In the genomic region with DNA sequence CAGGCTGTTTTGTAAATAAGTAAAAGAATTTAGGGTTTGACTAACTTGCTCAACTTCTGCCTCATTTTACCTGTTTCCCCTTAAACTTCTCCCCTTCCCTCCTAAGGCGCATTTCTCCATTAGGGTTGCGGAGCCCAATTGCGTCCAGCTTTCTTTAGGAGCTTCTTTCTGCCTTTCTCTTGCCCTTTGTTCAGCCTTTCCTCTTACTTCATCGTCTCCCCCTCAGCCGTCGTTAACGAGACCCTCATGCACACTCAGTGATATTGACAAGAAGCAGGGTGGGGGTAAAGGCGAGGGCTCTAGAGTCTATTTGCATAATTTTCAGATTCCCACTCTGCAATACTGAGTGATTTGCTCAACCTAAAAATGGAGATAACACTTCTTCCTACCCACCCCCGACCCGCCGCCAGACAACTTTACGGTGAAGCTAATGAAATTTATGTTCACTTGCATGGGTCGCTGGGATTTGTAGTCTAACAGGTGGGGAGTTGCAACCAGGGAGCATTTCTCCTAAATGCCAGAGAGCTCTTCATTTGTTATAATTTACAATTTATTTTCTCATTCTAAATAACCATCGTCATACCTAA, we compare ENCODE assay signal across 8 cellular contexts. TPM values are rescaled to one million over a fixed set of nuclear protein-coding genes. Genes with fewer than 3 reads are reported as not detected.
DNase-seq lines count a peak whose midpoint lies in the region; ATAC-seq and TF ChIP-seq lines count a peak whose summit lies in the region.

No MANE protein-coding gene starts in this region.

- WGBS in tibial nerve, 2 donors: 14 to 19% methylated on average over 14 of the region's 14 CpGs

- peak in 1 of 2 experiments; percentile 63 for DNase-seq in HL-60 (ENCODE audit: low read depth in 1 of 2, low spot score in 1 of 2)
- peak; percentile 11 for DNase-seq in T-helper 9 cell
- DNase-seq in choroid plexus epithelial cell (ENCODE audit: low read depth): peak; percentile 31
- DNase-seq in tibial nerve (ENCODE audit: low spot score in 2 of 2): no peak

- no peak for ATAC-seq in activated CD4-positive, CD25-positive, alpha-beta regulatory T cell treated with anti-CD3 and anti-CD28 coated beads, Interleukin-2, amount 50 U/mL, for 24 hours
- no peak for ATAC-seq in HG03097 (IDR thresholded peaks at IDR 0.05; ENCODE audit: low FRiP score, unreplicated experiment)

- no peaks in the 10 kb centered on the region for H3K36me3 ChIP-seq in ACC112 (ENCODE audit: insufficient read depth, low read length)
- H3K36me3 ChIP-seq in mucosa of stomach (ENCODE audit: control insufficient read depth, insufficient read depth, low read length): no peaks in the 10 kb centered on the region
- H3K36me3 ChIP-seq in tibial nerve: peaks cover 0 to 5% (median 0%) of the 10 kb centered on the region in 3 donors

- peak overlapping the region; percentile 90 for H2AFZ ChIP-seq in ACC112 (ENCODE audit: low read length, unreplicated experiment)

- no peaks in the 10 kb centered on the region for H3K27me3 ChIP-seq in ACC112 (ENCODE audit: insufficient read depth, low read length)
- H3K27me3 ChIP-seq in HL-60 (ENCODE audit: insufficient read depth, poor library complexity, severe bottlenecking): no peaks in the 10 kb centered on the region
- no peaks in the 10 kb centered on the region for H3K27me3 ChIP-seq in mucosa of stomach (ENCODE audit: control insufficient read depth, insufficient read depth, low read length)
- no peaks in the 10 kb centered on the region for H3K27me3 ChIP-seq in tibial nerve

- H3K27ac ChIP-seq in ACC112 (ENCODE audit: low read depth, low read length): peak overlapping the region; percentile 90
- H3K27ac ChIP-seq in HL-60 (replicated peaks): peak overlapping the region; percentile 89
- H3K27ac ChIP-seq in tibial nerve: peak overlapping the region; percentile 89 to 96 (median 92)

- TF ChIP-seq EP300 in tibial nerve (IDR thresholded peaks at IDR 0.05): no peak

- H3K4me1 ChIP-seq in ACC112 (ENCODE audit: control insufficient read depth, insufficient read depth, low read length, unreplicated experiment) (peaks cover 23% of the 10 kb centered on the region), mucosa of stomach (ENCODE audit: control insufficient read depth, insufficient read depth, low read length) (peaks cover 22% of the 10 kb centered on the region), tibial nerve (peaks cover 0 to 39% (median 9%) of the 10 kb centered on the region in 4 donors)

- no peak for TF ChIP-seq CTCF in HL-60 (IDR thresholded peaks at IDR 0.05; ENCODE audit: insufficient read depth, low read length)
- no peak for TF ChIP-seq CTCF in choroid plexus epithelial cell (conservative IDR thresholded peaks at IDR 0.05; ENCODE audit: low read depth, low read length)
- no peak for TF ChIP-seq CTCF in tibial nerve (IDR thresholded peaks at IDR 0.05)

- TF ChIP-seq POLR2A in tibial nerve (IDR thresholded peaks at IDR 0.05): no peak

- peaks cover 37% of the 10 kb centered on the region for H3K79me2 ChIP-seq in ACC112 (ENCODE audit: control insufficient read depth, insufficient read depth, low read length, unreplicated experiment)

- H3K4me3 ChIP-seq in ACC112 (ENCODE audit: low read depth, low read length): peak overlapping the region; percentile 93
- H3K4me3 ChIP-seq in HL-60 (replicated peaks; ENCODE audit: insufficient read depth, low read length): peak overlapping the region; percentile 92
- peak overlapping the region; percentile 96 for H3K4me3 ChIP-seq in choroid plexus epithelial cell (ENCODE audit: low read depth, low read length)
- H3K4me3 ChIP-seq in mucosa of stomach (ENCODE audit: low read length): peak overlapping the region; percentile 67
- H3K4me3 ChIP-seq in tibial nerve: peak overlapping the region; percentile 64 to 93 (median 76)

- peak overlapping the region; percentile 87 for H3K9ac ChIP-seq in mucosa of stomach (ENCODE audit: low read length)

- H3K9me3 ChIP-seq in mucosa of stomach (ENCODE audit: control insufficient read depth, low read length) (no peaks in the 10 kb centered on the region), tibial nerve (no peaks in the 10 kb centered on the region)

RNA-seq across cellular contexts. Expression of gene TBC1D2, which starts 1.3 kb away (rescaled TPM):
- 10 to 100 TPM; 29.9 to 61.8 (median 41.0) TPM for total RNA-seq in tibial nerve

Comparison
In these comparisons a context has a peak if more than half of its experiments do, and no peak if none do; other contexts are left out.
1. DNase-seq: peak in T-helper 9 cell (single experiment) and choroid plexus epithelial cell (single experiment); none in tibial nerve (0 of 2).
2. Peak in every context shown above with its lines, with median percentiles within 50 percentile points of each other: H3K27ac ChIP-seq and H3K4me3 ChIP-seq.